Comparison of ENCODE assay signal across 11 cellular contexts in the genomic region with DNA sequence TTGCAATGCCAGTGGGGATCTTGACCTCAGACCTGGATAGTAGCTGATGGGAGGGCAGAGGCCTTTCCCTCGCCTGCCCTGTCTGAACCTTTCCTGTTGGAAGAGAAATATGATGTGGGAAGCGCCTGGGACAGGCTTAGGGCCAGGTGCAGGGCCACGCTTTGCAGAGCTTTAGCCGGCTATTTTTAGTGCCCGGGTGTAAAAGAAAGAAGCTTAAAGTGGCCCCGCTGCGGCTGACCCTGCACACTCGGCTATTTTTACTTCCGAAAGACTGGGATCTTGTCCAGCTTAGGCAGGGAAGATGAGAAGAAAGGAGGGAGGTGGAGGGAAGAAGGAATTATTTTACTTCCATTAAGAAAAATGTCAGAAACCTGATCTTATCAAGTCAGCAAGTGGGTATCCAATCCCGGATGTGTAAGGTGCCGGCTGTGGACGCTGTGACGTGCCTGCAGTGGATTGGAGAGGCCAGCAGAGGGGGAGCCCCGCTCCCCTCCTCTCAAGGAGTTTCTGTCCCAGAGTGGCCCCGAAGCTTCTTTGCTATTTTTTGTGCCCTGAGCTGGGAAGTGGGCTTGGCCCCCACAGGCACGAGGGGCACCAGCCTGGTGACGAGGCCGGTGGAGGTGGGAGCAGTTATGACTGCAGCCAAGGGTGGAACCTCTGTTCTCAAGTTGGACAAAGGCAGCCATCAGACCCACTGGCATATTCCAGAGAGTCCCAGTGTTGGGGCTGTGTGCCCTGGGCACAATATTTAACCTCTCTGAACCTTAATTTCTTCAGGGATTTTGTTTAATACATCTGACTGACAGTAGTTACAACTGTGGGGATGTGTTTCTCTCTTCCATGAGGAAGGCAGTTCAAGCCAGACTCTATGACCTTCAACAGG.
A peak's percentile ranks its signal among the peaks of the same experiment; 100 is the strongest.
DNase-seq lines count a peak whose midpoint lies in the region; ATAC-seq and TF ChIP-seq lines count a peak whose summit lies in the region.
"Had no signal": no experiment of that assay in that cellular context is flagged by ENCODE, and none has a peak within 500 bp of the region (broad histone marks: within the 10 kb centered on the region; RNA-seq: fewer than 3 reads in every experiment).

No MANE protein-coding gene starts in this region.

- no peaks in the 10 kb centered on the region for H3K4me1 Mint-ChIP-seq in activated CD4-positive, alpha-beta T cell treated with anti-CD3 and anti-CD28 coated beads, Interleukin-2, amount 10 ng/mL, durations not matched to agents 24 days and 14 days
- H3K4me1 Mint-ChIP-seq: IgD-negative memory B cell had no signal

- CTCF ChIA-PET in RWPE1 (lab: Yijun Ruan, JAX) = interaction anchor here (0.6 kb wide), 1 partner anchor 197 kb away, joined by 3 read pairs; no protein-coding TSS in a partner anchor

- TF ChIP-seq CTCF in RWPE1 (conservative IDR thresholded peaks at IDR 0.05; ENCODE audit: low read depth) (no peak), heart left ventricle (IDR thresholded peaks at IDR 0.05) (peak in 7 of 12 donors; percentile 10 to 46 (median 31)), retinal pigment epithelial cell (conservative IDR thresholded peaks at IDR 0.05; ENCODE audit: low read depth, low read length) (peak; percentile 40)

- DNase-seq in ELR (ENCODE audit: low read depth) = peak; percentile 6
- peak; percentile 17 for DNase-seq in RWPE1 (ENCODE audit: low spot score)
- DNase-seq in heart left ventricle = peak; percentile 47 to 69 (median 57)
- no peak for DNase-seq in retinal pigment epithelial cell (ENCODE audit: low read depth)
- no peak for DNase-seq in effector CD8-positive, alpha-beta T cell (lab: John Stamatoyannopoulos, UW)
- no peak for DNase-seq in stimulated activated CD4-positive, alpha-beta T cell treated with anti-CD3 and anti-CD28 coated beads, Interleukin-4, amount 100 ng/mL, for 4 hours
- no peak for DNase-seq in activated CD4-positive, alpha-beta T cell treated with anti-CD3 and anti-CD28 coated beads, Interleukin-2, amount 10 ng/mL, durations not matched to agents 24 days and 14 days
- DNase-seq: GDM1, mucosa of descending colon had no signal

- H3K36me3 ChIP-seq in heart left ventricle = no peaks in the 10 kb centered on the region

- H3K9me3 Mint-ChIP-seq in activated CD4-positive, alpha-beta T cell treated with anti-CD3 and anti-CD28 coated beads, Interleukin-2, amount 10 ng/mL, durations not matched to agents 24 days and 14 days = no peaks in the 10 kb centered on the region
- H3K9me3 Mint-ChIP-seq: IgD-negative memory B cell had no signal

- no peak overlapping the region for H3K4me3 Mint-ChIP-seq in activated CD4-positive, alpha-beta T cell treated with anti-CD3 and anti-CD28 coated beads, Interleukin-2, amount 10 ng/mL, durations not matched to agents 24 days and 14 days
- H3K4me3 Mint-ChIP-seq: IgD-negative memory B cell had no signal

- TF ChIP-seq POLR2A in heart left ventricle (IDR thresholded peaks at IDR 0.05) = no peak

- H3K9me3 ChIP-seq in heart left ventricle = no peaks in the 10 kb centered on the region
- H3K9me3 ChIP-seq: mucosa of descending colon had no signal

- ATAC-seq in heart left ventricle (peak; percentile 90 to 95 (median 93)), GM19452 (IDR thresholded peaks at IDR 0.05; ENCODE audit: unreplicated experiment) (no peak)
- ATAC-seq: mucosa of descending colon had no signal

- no peaks in the 10 kb centered on the region for H3K36me3 Mint-ChIP-seq in activated CD4-positive, alpha-beta T cell treated with anti-CD3 and anti-CD28 coated beads, Interleukin-2, amount 10 ng/mL, durations not matched to agents 24 days and 14 days (ENCODE audit: low read depth)
- H3K36me3 Mint-ChIP-seq: IgD-negative memory B cell had no signal

- H3K27me3 Mint-ChIP-seq in activated CD4-positive, alpha-beta T cell treated with anti-CD3 and anti-CD28 coated beads, Interleukin-2, amount 10 ng/mL, durations not matched to agents 24 days and 14 days = peaks cover 11% of the 10 kb centered on the region

- H3K4me3 ChIP-seq in heart left ventricle (peak overlapping the region in 10 of 12 donors; percentile 15 to 48 (median 36)), retinal pigment epithelial cell (ENCODE audit: low read length) (peak overlapping the region; percentile 29)
- H3K4me3 ChIP-seq: mucosa of descending colon had no signal

- 4 to 11% (median 9%) methylated on average over 18 of the region's 18 CpGs for WGBS in heart left ventricle, 4 donors

- intact Hi-C loops in heart left ventricle (cut with DNase I) = loop anchor here in 1 of 10 donors (10.0 kb wide), 1 partner anchor 101 kb away; no protein-coding TSS in a partner anchor
- intact Hi-C loops in activated CD4-positive, alpha-beta T cell treated with anti-CD3 and anti-CD28 coated beads, Interleukin-2, amount 10 ng/mL, durations not matched to agents 24 days and 14 days (cut with micrococcal nuclease) = no loop called here

- no peaks in the 10 kb centered on the region for H3K27me3 ChIP-seq in heart left ventricle

- H3K27ac ChIP-seq in RWPE1 (no peak overlapping the region), heart left ventricle (peak overlapping the region in 9 of 12 donors; percentile 0 to 75 (median 52))

- H3K27ac Mint-ChIP-seq in activated CD4-positive, alpha-beta T cell treated with anti-CD3 and anti-CD28 coated beads, Interleukin-2, amount 10 ng/mL, durations not matched to agents 24 days and 14 days = no peak overlapping the region

- POLR2A ChIA-PET in RWPE1 (lab: Yijun Ruan, JAX; ENCODE audit: low non-redundant PET) = no interaction called here

- H3K4me1 ChIP-seq in heart left ventricle = peaks cover 0 to 27% (median 15%) of the 10 kb centered on the region in 12 donors

Comparison
In these comparisons a context has a peak if more than half of its experiments do, and no peak if none do; other contexts are left out.
1. DNase-seq: peak in ELR (single experiment), RWPE1 (single experiment) and heart left ventricle (5 of 5); none in retinal pigment epithelial cell (single experiment), effector CD8-positive, alpha-beta T cell (single experiment), stimulated activated CD4-positive, alpha-beta T cell treated with anti-CD3 and anti-CD28 coated beads, Interleukin-4, amount 100 ng/mL, for 4 hours (0 of 2) and activated CD4-positive, alpha-beta T cell treated with anti-CD3 and anti-CD28 coated beads, Interleukin-2, amount 10 ng/mL, durations not matched to agents 24 days and 14 days (single experiment).